20 cellular contexts compared by ENCODE assay signal in the genomic region with DNA sequence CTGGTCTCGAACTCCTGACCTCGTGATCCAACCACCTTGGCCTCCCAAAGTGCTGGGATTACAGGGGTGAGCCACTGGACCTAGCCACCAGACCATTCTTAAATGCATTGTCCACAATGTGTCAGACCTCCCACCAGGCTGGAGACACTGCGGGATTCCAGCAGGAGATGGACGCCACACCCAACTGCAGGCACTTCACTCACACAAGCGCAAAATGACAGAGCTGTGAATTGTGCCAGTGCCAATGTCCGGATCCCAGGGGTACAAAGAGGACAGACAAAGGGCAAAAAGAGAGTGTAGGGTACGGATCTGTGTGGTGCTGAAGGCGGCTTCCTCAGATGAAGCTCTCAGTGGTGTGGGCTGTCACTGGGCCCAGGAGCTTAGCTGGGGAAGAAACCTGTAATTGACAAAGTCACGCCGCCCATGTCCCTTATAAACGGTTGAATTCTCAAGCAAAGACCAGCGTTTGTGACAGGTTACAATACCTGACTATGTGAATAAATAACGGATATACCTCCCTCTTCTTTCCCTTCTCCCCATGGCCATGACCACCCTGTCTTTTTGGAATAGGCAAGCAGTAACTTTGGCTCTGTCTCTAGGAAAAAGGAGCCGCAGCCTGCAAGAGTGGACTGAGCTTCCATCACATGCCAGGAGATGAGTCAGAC. TPM values are rescaled to one million over a fixed set of nuclear protein-coding genes. Genes with fewer than 3 reads are reported as not detected.
DNase-seq lines count a peak whose midpoint lies in the region; ATAC-seq, FAIRE-seq and TF ChIP-seq lines count a peak whose summit lies in the region.
"Had no signal": no experiment of that assay in that cellular context is flagged by ENCODE, and none has a peak within 500 bp of the region (broad histone marks: within the 10 kb centered on the region; RNA-seq: fewer than 3 reads in every experiment).

No MANE protein-coding gene starts in this region.

- H3K36me3 ChIP-seq in prostate gland = no peaks in the 10 kb centered on the region
- H3K36me3 ChIP-seq: BE2C, HAP-1, lower lobe of right lung had no signal

- POLR2A ChIA-PET in A549 (lab: Yijun Ruan, JAX) = interaction anchor here (1.1 kb wide), 1 partner anchor 739 kb away, joined by 3 read pairs; a partner anchor contains a TSS

- DNase-seq in A549 (ENCODE audit: low read depth in 1 of 2, low spot score in 1 of 2) = peak; percentile 15 to 52
- DNase-seq in HT1080 (ENCODE audit: low read depth) = peak; percentile 74
- peak; percentile 94 for DNase-seq in astrocyte of the hippocampus (ENCODE audit: low read depth, low spot score)
- DNase-seq in mucosa of gallbladder (ENCODE audit: low spot score) = peak; percentile 10
- no peak for DNase-seq in activated CD4-positive, alpha-beta T cell treated with anti-CD3 and anti-CD28 coated beads for 1 hour
- DNase-seq in NCI-H2171 treated with DMSO at 0.1 percent for 48 hours (lab: John Stamatoyannopoulos, UW) = no peak
- DNase-seq in prostate gland (ENCODE audit: low spot score) = no peak
- DNase-seq: activated CD4-positive, alpha-beta T cell treated with anti-CD3 and anti-CD28 coated beads, Interleukin-2, amount 50 U/mL, for 4 hours; DMS79; lower lobe of right lung; NK-92 treated with Interleukin-12 subunit alpha and Interleukin-12 subunit beta, amount 100 ng/mL, for 24 hours; T-helper 17 cell had no signal

- H3K27ac ChIP-seq in A549 (peak overlapping the region; percentile 39 to 80; a peak in 5 of 6 replicates), prostate gland (peak overlapping the region in 1 of 2 donors; percentile 6)
- H3K27ac ChIP-seq: KMS-11, lower lobe of right lung, parathyroid adenoma had no signal

- no peak overlapping the region for H3K4me3 ChIP-seq in A549
- no peak overlapping the region for H3K4me3 ChIP-seq in prostate gland
- H3K4me3 ChIP-seq: HAP-1, lower lobe of right lung had no signal

- no peak for TF ChIP-seq RAD21 in A549 (conservative IDR thresholded peaks at IDR 0.05 in 1 of 2, IDR thresholded peaks at IDR 0.05 in 1 of 2)

- TF ChIP-seq CTCF in A549 (IDR thresholded peaks at IDR 0.05) = no peak
- TF ChIP-seq CTCF in prostate gland (IDR thresholded peaks at IDR 0.05) = no peak

- H3K4me1 ChIP-seq in A549 (peaks cover 11% of the 10 kb centered on the region; the same call in 1 of the 3 replicates), prostate gland (replicated peaks) (no peaks in the 10 kb centered on the region)
- H3K4me1 ChIP-seq: BE2C, HAP-1, lower lobe of right lung, parathyroid adenoma had no signal

- CTCF ChIA-PET in A549 (lab: Yijun Ruan, JAX) = interaction anchor here (0.6 to 2.2 kb wide), 10 partner anchors 8 to 1615 kb away, joined by 3 to 7 read pairs (median 4); no protein-coding TSS in a partner anchor

- intact Hi-C loops in prostate gland (cut with DNase I) = no loop called here

- peak overlapping the region; percentile 44 for H3K4me2 ChIP-seq in A549
- H3K4me2 ChIP-seq: KMS-11 had no signal

- TF ChIP-seq EP300 in A549 (IDR thresholded peaks at IDR 0.05) = no peak; a peak in 1 of 5 replicates

- FAIRE-seq in A549 (lab: Jason Lieb, UNC) = peak; percentile 68
- FAIRE-seq: endometrium, GM12891 had no signal

- TF ChIP-seq POLR2A in A549 (IDR thresholded peaks at IDR 0.05; ENCODE audit: low read length) (no peak), prostate gland (IDR thresholded peaks at IDR 0.05) (no peak)

- H3K27me3 ChIP-seq in prostate gland (replicated peaks; ENCODE audit: insufficient read depth) = no peaks in the 10 kb centered on the region
- H3K27me3 ChIP-seq: BE2C had no signal

- peak; percentile 70 to 98 for ATAC-seq in A549
- no peak for ATAC-seq in HG02840 (IDR thresholded peaks at IDR 0.05; ENCODE audit: low FRiP score, unreplicated experiment)
- ATAC-seq: stimulated activated effector memory CD8-positive, alpha-beta T cell treated with anti-CD3 and anti-CD28 coated beads, Interleukin-12 subunit alpha, Interleukin-12 subunit beta, amount 100 ng/mL, for 72 hours; T-helper 17 cell had no signal

- whole genome bisulfite sequencing in A549 (ENCODE audit: missing lambda C conversion rate) = 38% methylated on average over 14 of the region's 14 CpGs
- 74% methylated on average over 14 of the region's 14 CpGs for WGBS in prostate gland

- H3K9me3 ChIP-seq in A549 (no peaks in the 10 kb centered on the region), prostate gland (no peaks in the 10 kb centered on the region)
- H3K9me3 ChIP-seq: BE2C, HAP-1, lower lobe of right lung had no signal

TF ChIP-seq in A549, 52 proteins besides CTCF, POLR2A, EP300 and RAD21:
- TF ChIP-seq JUN (IDR thresholded peaks at IDR 0.05) (0 out of 5 replicates have a peak, but pooled peaks of 1 of the 2 experiments have one; percentile 16), FOSL2 (IDR thresholded peaks at IDR 0.05) (peak; percentile 53; the same call in 1 of the 2 replicates), FOSL2 (CRISPR knock-in tag; IDR thresholded peaks at IDR 0.05) (peak; percentile 69; the same call in 1 of the 2 replicates), JUNB (IDR thresholded peaks at IDR 0.05) (peak; percentile 32; the same call in 1 of the 2 replicates), NFE2L2 (conservative IDR thresholded peaks at IDR 0.05; ENCODE audit: low read length) (no peak)

RNA-seq across cellular contexts. Expression of a gene that starts 40.0 kb away (rescaled TPM):
- polyA plus RNA-seq in A549 (2011; rRNA removed) (0.15 TPM in 1 of 2 replicates, not detected in the other), A549 (2017; fragmentation: RNase III; extraction: RNeasy Plus Mini Kit Qiagen cat#74134 plus additional on column Dnase treatment) (0.04 to 0.17 TPM in 2 of 3 replicates, not detected in the other)
- polyA plus RNA-seq in A549 (2012; cell fraction: cytosol; rRNA removed) = not detected in 2 replicates
- 0.13 TPM in 1 of 2 replicates, not detected in the other for polyA plus RNA-seq in A549 (2012; cell fraction: nucleus; rRNA removed)
- polyA minus RNA-seq in A549 (2011; rRNA and poly(A)+ RNA removed) = not detected in 2 replicates
- total RNA-seq in HT1080 (2014; rRNA removed; shearing (Covaris generic)) = 163 and 187 TPM in 2 replicates
- 90.6 and 103 TPM in 2 replicates for polyA plus RNA-seq in HT1080 (2015; cell fraction: cytosol; rRNA removed)
- polyA plus RNA-seq in HT1080 (2015; cell fraction: nucleus; rRNA removed) = 60.6 and 66.1 TPM in 2 replicates
- total RNA-seq in mucosa of gallbladder (0.49 TPM), prostate gland (10 to 100 TPM in 1 of 2 donors, 1 to 10 TPM in 1; 3.1 to 14.3 TPM)

Comparison
In these comparisons a context has a peak if more than half of its experiments do, and no peak if none do; other contexts are left out.
1. DNase-seq: peak in A549 (2 of 2), HT1080 (single experiment), astrocyte of the hippocampus (single experiment) and mucosa of gallbladder (single experiment); none in activated CD4-positive, alpha-beta T cell treated with anti-CD3 and anti-CD28 coated beads for 1 hour (single experiment), NCI-H2171 treated with DMSO at 0.1 percent for 48 hours (single experiment) and prostate gland (single experiment).
2. RNA of a gene that starts 40.0 kb away (total RNA-seq): 163 to 187 TPM in HT1080; 3.1 to 14.3 TPM in prostate gland and 0.49 TPM in mucosa of gallbladder (single experiment); every median in the first group is over 10 times any median in the second.